1 cellular context compared by ENCODE assay signal in the genomic region with DNA sequence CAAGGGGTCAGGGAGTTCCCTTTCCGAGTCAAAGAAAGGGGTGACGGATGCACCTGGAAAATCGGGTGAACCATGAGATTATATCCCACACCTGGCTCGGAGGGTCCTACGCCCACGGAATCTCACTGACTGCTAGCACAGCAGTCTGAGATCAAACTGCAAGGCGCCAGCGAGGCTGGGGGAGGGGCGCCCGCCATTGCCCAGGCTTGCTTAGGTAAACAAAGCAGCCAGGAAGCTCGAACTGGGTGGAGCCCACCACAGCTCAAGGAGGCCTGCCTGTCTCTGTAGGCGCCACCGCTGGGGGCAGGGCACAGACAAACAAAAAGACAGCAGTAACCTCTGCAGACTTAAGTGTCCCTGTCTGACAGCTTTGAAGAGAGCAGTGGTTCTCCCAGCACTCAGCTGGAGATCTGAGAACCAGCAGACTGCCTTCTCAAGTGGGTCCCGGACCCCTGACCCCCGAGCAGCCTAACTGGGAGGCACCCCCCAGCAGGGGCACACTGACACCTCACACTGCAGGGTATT. TPM values are rescaled to one million over a fixed set of nuclear protein-coding genes. Genes with fewer than 3 reads are reported as not detected.
"Had no signal": no experiment of that assay in that cellular context is flagged by ENCODE, and none has a peak within 500 bp of the region (broad histone marks: within the 10 kb centered on the region; RNA-seq: fewer than 3 reads in every experiment).

No MANE protein-coding gene starts in this region.

RNA-seq across cellular contexts. Expression of a gene that starts 25.3 kb away (rescaled TPM):
- total RNA-seq: activated CD4-positive, alpha-beta T cell treated with anti-CD3 and anti-CD28 coated beads, Interleukin-2, amount 10 ng/mL, durations not matched to agents 7 days and 5 days had no signal
